In the genomic region with DNA sequence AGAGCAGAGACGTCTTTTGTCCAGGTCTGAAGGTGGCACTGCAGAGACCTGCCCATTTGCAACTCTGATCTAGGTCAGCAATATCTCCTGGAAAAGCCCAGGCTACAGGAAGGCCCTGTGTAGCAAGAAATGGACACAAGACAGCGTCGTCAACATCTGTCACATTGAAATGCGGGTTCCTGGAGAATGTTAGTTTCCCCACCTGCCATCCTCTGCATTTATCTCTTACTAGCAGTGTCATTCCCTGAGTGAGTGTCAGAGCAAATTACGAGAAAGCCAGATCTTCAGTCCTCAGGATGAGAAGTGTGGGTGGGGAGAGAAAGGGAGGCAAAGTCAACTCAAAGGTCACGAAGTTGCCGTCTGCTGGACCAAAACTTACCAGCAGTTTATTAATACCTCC, we compare ENCODE assay signal across 19 cellular contexts. TPM values are rescaled to one million over a fixed set of nuclear protein-coding genes. Genes with fewer than 3 reads are reported as not detected.
DNase-seq lines count a peak whose midpoint lies in the region; ATAC-seq and TF ChIP-seq lines count a peak whose summit lies in the region.
"Had no signal": no experiment of that assay in that cellular context is flagged by ENCODE, and none has a peak within 500 bp of the region (broad histone marks: within the 10 kb centered on the region; RNA-seq: fewer than 3 reads in every experiment).

No MANE protein-coding gene starts in this region.

- H3K36me3 ChIP-seq in CD4-positive, alpha-beta memory T cell (ENCODE audit: insufficient read depth, low read length) = peaks cover 19% of the 10 kb centered on the region
- H3K36me3 ChIP-seq in parathyroid adenoma (ENCODE audit: control insufficient read depth, insufficient read depth, low read length) (no peaks in the 10 kb centered on the region), stomach (peaks cover 0 to 5% (median 2%) of the 10 kb centered on the region in 4 donors)
- H3K36me3 ChIP-seq: HAP-1 had no signal

- ATAC-seq in activated B cell treated with CpG ODN at 0.5 μM for 24 hours (ENCODE audit: low read depth) = no peak
- ATAC-seq in GM19452 (IDR thresholded peaks at IDR 0.05; ENCODE audit: unreplicated experiment) = no peak
- ATAC-seq: PC-3 had no signal

- no peak overlapping the region for H3K27ac ChIP-seq in CD4-positive, alpha-beta memory T cell (ENCODE audit: low read depth, low read length)
- H3K27ac ChIP-seq in parathyroid adenoma (peak overlapping the region; percentile 43), stomach (no peak overlapping the region)
- H3K27ac ChIP-seq: BLaER1 treated with 17β-estradiol and CSF1 and Interleukin-3, amounts not matched to agents 10 nM and 100 nM; RWPE1 had no signal

- H3K4me3 ChIP-seq in CD4-positive, alpha-beta memory T cell (ENCODE audit: low read length in 2 of 2) = no peak overlapping the region
- H3K4me3 ChIP-seq in parathyroid adenoma (ENCODE audit: low read depth, low read length) (no peak overlapping the region), stomach (no peak overlapping the region)
- H3K4me3 ChIP-seq: BLaER1 treated with 17β-estradiol and CSF1 and Interleukin-3, amounts not matched to agents 10 nM and 100 nM; HAP-1 had no signal

- no peak for TF ChIP-seq POLR2A in stomach (IDR thresholded peaks at IDR 0.05)

- no peaks in the 10 kb centered on the region for H3K27me3 Mint-ChIP-seq in activated T-cell treated with anti-CD3 and anti-CD28 coated beads, Interleukin-2, amount 50 U/mL, for 24 hours
- no peaks in the 10 kb centered on the region for H3K27me3 Mint-ChIP-seq in CD4-positive, alpha-beta memory T cell
- H3K27me3 Mint-ChIP-seq in activated B cell treated with CpG ODN at 0.5 μM for 24 hours (no peaks in the 10 kb centered on the region), HFFc6 (ENCODE audit: insufficient read depth) (peaks cover 33% of the 10 kb centered on the region)

- 79 to 88% (median 80%) methylated on average over 7 of the region's 7 CpGs for WGBS in stomach, 5 donors

- no peak for TF ChIP-seq EP300 in stomach (IDR thresholded peaks at IDR 0.05)

- intact Hi-C loops in CD4-positive, alpha-beta memory T cell (cut with micrococcal nuclease) = no loop called here
- intact Hi-C loops in activated B cell treated with CpG ODN at 0.5 μM for 24 hours (cut with micrococcal nuclease) = no loop called here
- intact Hi-C loops in stomach (cut with DNase I; ENCODE audit: low total_unique reads) = no loop called here

- H3K9ac ChIP-seq in parathyroid adenoma = no peak overlapping the region
- H3K9ac ChIP-seq: BLaER1 treated with 17β-estradiol and CSF1 and Interleukin-3, amounts not matched to agents 10 nM and 100 nM had no signal

- H3K27ac Mint-ChIP-seq in activated T-cell treated with anti-CD3 and anti-CD28 coated beads, Interleukin-2, amount 50 U/mL, for 24 hours = peak overlapping the region; percentile 36
- H3K27ac Mint-ChIP-seq in CD4-positive, alpha-beta memory T cell = peak overlapping the region in 4 of 7 donors; percentile 5 to 64 (median 34)
- H3K27ac Mint-ChIP-seq in activated B cell treated with CpG ODN at 0.5 μM for 24 hours (peak overlapping the region; percentile 51), HFFc6 (no peak overlapping the region)

- no peak overlapping the region for H3K4me3 Mint-ChIP-seq in activated T-cell treated with anti-CD3 and anti-CD28 coated beads, Interleukin-2, amount 50 U/mL, for 24 hours
- peak overlapping the region in 5 of 8 donors; percentile 7 to 60 (median 15) for H3K4me3 Mint-ChIP-seq in CD4-positive, alpha-beta memory T cell
- H3K4me3 Mint-ChIP-seq in activated B cell treated with CpG ODN at 0.5 μM for 24 hours = no peak overlapping the region
- H3K4me3 Mint-ChIP-seq in HFFc6 = no peak overlapping the region

- no peaks in the 10 kb centered on the region for H3K9me3 Mint-ChIP-seq in activated T-cell treated with anti-CD3 and anti-CD28 coated beads, Interleukin-2, amount 50 U/mL, for 24 hours
- no peaks in the 10 kb centered on the region for H3K9me3 Mint-ChIP-seq in CD4-positive, alpha-beta memory T cell
- no peaks in the 10 kb centered on the region for H3K9me3 Mint-ChIP-seq in activated B cell treated with CpG ODN at 0.5 μM for 24 hours
- H3K9me3 Mint-ChIP-seq in HFFc6 = no peaks in the 10 kb centered on the region

- no peaks in the 10 kb centered on the region for H3K27me3 ChIP-seq in CD4-positive, alpha-beta memory T cell (ENCODE audit: insufficient read depth, low read length)
- H3K27me3 ChIP-seq in parathyroid adenoma (ENCODE audit: control insufficient read depth, insufficient read depth, low read length) (no peaks in the 10 kb centered on the region), stomach (peaks cover 0 to 6% (median 0%) of the 10 kb centered on the region in 3 donors)
- H3K27me3 ChIP-seq: BLaER1 treated with 17β-estradiol and CSF1 and Interleukin-3, amounts not matched to agents 10 nM and 100 nM had no signal

- peaks cover 4% of the 10 kb centered on the region for H3K79me2 ChIP-seq in parathyroid adenoma

- peaks cover 22% of the 10 kb centered on the region for H3K4me1 ChIP-seq in CD4-positive, alpha-beta memory T cell (ENCODE audit: insufficient read depth, low read length)
- H3K4me1 ChIP-seq in parathyroid adenoma (peaks cover 46% of the 10 kb centered on the region), stomach (no peaks in the 10 kb centered on the region)
- H3K4me1 ChIP-seq: HAP-1 had no signal

- no peaks in the 10 kb centered on the region for H3K9me3 ChIP-seq in CD4-positive, alpha-beta memory T cell (ENCODE audit: control insufficient read depth in 1 of 2, low read length in 2 of 2)
- H3K9me3 ChIP-seq in parathyroid adenoma (ENCODE audit: control insufficient read depth, low read length) (no peaks in the 10 kb centered on the region), stomach (no peaks in the 10 kb centered on the region)
- H3K9me3 ChIP-seq: BLaER1 treated with 17β-estradiol and CSF1 and Interleukin-3, amounts not matched to agents 10 nM and 100 nM; HAP-1 had no signal

- peaks cover 80% of the 10 kb centered on the region for H3K4me1 Mint-ChIP-seq in activated T-cell treated with anti-CD3 and anti-CD28 coated beads, Interleukin-2, amount 50 U/mL, for 24 hours (ENCODE audit: low read depth)
- H3K4me1 Mint-ChIP-seq in CD4-positive, alpha-beta memory T cell = peaks cover 17 to 41% (median 34%) of the 10 kb centered on the region in 4 donors
- H3K4me1 Mint-ChIP-seq in activated B cell treated with CpG ODN at 0.5 μM for 24 hours (peaks cover 57% of the 10 kb centered on the region), HFFc6 (ENCODE audit: low read depth) (peaks cover 10% of the 10 kb centered on the region)

- TF ChIP-seq CTCF in activated B cell treated with CpG ODN at 0.5 μM for 24 hours (IDR thresholded peaks at IDR 0.05) = no peak
- no peak for TF ChIP-seq CTCF in parathyroid adenoma (IDR thresholded peaks at IDR 0.05)
- TF ChIP-seq CTCF in HFFc6 (IDR thresholded peaks at IDR 0.05) = no peak
- no peak for TF ChIP-seq CTCF in stomach (IDR thresholded peaks at IDR 0.05)

- DNase-seq in activated T-cell treated with anti-CD3 and anti-CD28 coated beads, Interleukin-2, amount 50 U/mL, for 24 hours = no peak
- no peak for DNase-seq in activated T-cell treated with anti-CD3 and anti-CD28 coated beads, Interleukin-2, amount 50 U/mL, for 1 hour
- DNase-seq in CD4-positive, alpha-beta memory T cell = no peak
- DNase-seq in activated B cell treated with CpG ODN at 0.5 μM for 24 hours = no peak
- DNase-seq in HFFc6 = no peak
- DNase-seq in stomach = no peak
- DNase-seq: NCI-H1417; NCI-H187 treated with DMSO at 0.1 percent for 48 hours; NCI-H446; NCI-H69; NK-92 treated with Interleukin-12 subunit alpha and Interleukin-12 subunit beta, amount 100 ng/mL, for 24 hours; PC-3 had no signal

- CTCF ChIA-PET in CD4-positive, alpha-beta memory T cell (lab: Charles Lee; ENCODE audit: partially characterized antibody) = interaction anchor here (2.7 to 2.9 kb wide), 2 partner anchors 10 to 32 kb away, joined by 11 to 14 read pairs; no protein-coding TSS in a partner anchor
- CTCF ChIA-PET in activated B cell treated with CpG ODN at 0.5 μM for 24 hours (lab: Charles Lee) = interaction anchor here (1.0 to 1.9 kb wide), 2 partner anchors 11 to 36 kb away, joined by 4 to 7 read pairs; no protein-coding TSS in a partner anchor

- no peak overlapping the region for H3K4me2 ChIP-seq in parathyroid adenoma (ENCODE audit: low read length)

- H2AFZ ChIP-seq in parathyroid adenoma = peak overlapping the region; percentile 78

- H3K36me3 Mint-ChIP-seq in activated T-cell treated with anti-CD3 and anti-CD28 coated beads, Interleukin-2, amount 50 U/mL, for 24 hours (ENCODE audit: low read depth) = peaks cover 46% of the 10 kb centered on the region
- H3K36me3 Mint-ChIP-seq in CD4-positive, alpha-beta memory T cell = peaks cover 15 to 26% of the 10 kb centered on the region in 2 donors
- H3K36me3 Mint-ChIP-seq in activated B cell treated with CpG ODN at 0.5 μM for 24 hours (ENCODE audit: low read depth) = peaks cover 30% of the 10 kb centered on the region
- H3K36me3 Mint-ChIP-seq in HFFc6 (ENCODE audit: low read depth) = no peaks in the 10 kb centered on the region

- POLR2A ChIA-PET in CD4-positive, alpha-beta memory T cell (lab: Charles Lee; ENCODE audit: partially characterized antibody) = interaction anchor here (1.3 kb wide), 1 partner anchor 27 kb away, joined by 4 read pairs; no protein-coding TSS in a partner anchor
- POLR2A ChIA-PET in activated B cell treated with CpG ODN at 0.5 μM for 24 hours (lab: Charles Lee) = interaction anchor here (0.6 to 3.0 kb wide), 3 partner anchors 9 to 38 kb away, joined by 4 to 17 read pairs (median 5); no protein-coding TSS in a partner anchor

RNA-seq across cellular contexts. Expression of gene FLVCR2, which starts 27.4 kb away (rescaled TPM):
- 1 to 10 TPM; 3.0 to 4.1 TPM for total RNA-seq in CD4-positive, alpha-beta memory T cell
- 1 to 10 TPM; 1.9 to 3.3 TPM for polyA plus RNA-seq in CD4-positive, alpha-beta memory T cell
- total RNA-seq in activated B cell treated with CpG ODN at 0.5 μM for 24 hours = 11.7 and 12.5 TPM in 2 replicates
- 1 to 10 TPM in 4 of 6 experiments, under 1 TPM in 2; 0.27 to 3.1 (median 1.8) TPM for total RNA-seq in HFFc6 (2021; fragmentation: NEBNext Ultra II Directional; extraction: Animal tissue kit (Norgen Biotek cat#: 25700))
- total RNA-seq in stomach = 10 to 100 TPM in 1 of 5 donors, 1 to 10 TPM in 2, under 1 TPM in 1, not detected in 1; 0.89 to 10.7 (median 3.6) TPM
- under 1 TPM; 0.15 to 0.95 (median 0.50) TPM for polyA plus RNA-seq in stomach

RNA-seq across cellular contexts. Expression of gene BATF, which starts 28.8 kb away (rescaled TPM):
- 10 to 100 TPM; 17.1 to 20.6 TPM for total RNA-seq in CD4-positive, alpha-beta memory T cell
- 10 to 100 TPM; 46.6 to 53.8 TPM for polyA plus RNA-seq in CD4-positive, alpha-beta memory T cell
- total RNA-seq in activated B cell treated with CpG ODN at 0.5 μM for 24 hours (160 and 171 TPM in 2 replicates), stomach (1 to 10 TPM in 3 of 5 donors, not detected in 2; 1.3 to 4.7 (median 2.6) TPM)
- total RNA-seq in HFFc6 (2021; fragmentation: NEBNext Ultra II Directional; extraction: Animal tissue kit (Norgen Biotek cat#: 25700)) = not detected
- 10 to 100 TPM; 10.1 to 17.7 (median 14.8) TPM for polyA plus RNA-seq in stomach
- total RNA-seq: Daoy, HT1080, PC-3 had no signal

Comparison
In these comparisons a context has a peak if more than half of its experiments do, and no peak if none do; other contexts are left out.
1. H3K4me3 Mint-ChIP-seq: peak in CD4-positive, alpha-beta memory T cell (5 of 8); none in activated T-cell treated with anti-CD3 and anti-CD28 coated beads, Interleukin-2, amount 50 U/mL, for 24 hours (single experiment), activated B cell treated with CpG ODN at 0.5 μM for 24 hours (single experiment) and HFFc6 (single experiment).